In the genomic region with DNA sequence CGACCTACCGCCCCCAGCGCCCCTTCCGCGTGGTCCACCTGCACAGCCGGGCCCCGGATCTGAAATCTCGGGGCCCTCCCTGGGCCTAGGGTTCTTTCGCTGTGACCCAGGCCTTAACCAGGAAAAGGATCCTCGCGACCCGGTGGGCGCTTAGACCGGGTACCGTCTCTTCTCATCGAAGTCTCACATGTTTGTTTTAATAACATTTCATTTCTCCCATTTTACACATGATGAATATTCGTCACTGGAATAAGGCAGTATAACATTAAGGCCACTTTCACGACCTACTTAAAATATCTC, we compare ENCODE assay signal across 8 cellular contexts. TPM values are rescaled to one million over a fixed set of nuclear protein-coding genes. Genes with fewer than 3 reads are reported as not detected.
A peak's percentile ranks its signal among the peaks of the same experiment; 100 is the strongest.
DNase-seq lines count a peak whose midpoint lies in the region; ATAC-seq, FAIRE-seq and TF ChIP-seq lines count a peak whose summit lies in the region.

No MANE protein-coding gene starts in this region.

- peak overlapping the region; percentile 93 for H3K4me3 Mint-ChIP-seq in astrocyte (ENCODE audit: unreplicated experiment)

- no peak for TF ChIP-seq POLR2A in uterus (IDR thresholded peaks at IDR 0.05)

- H3K4me3 ChIP-seq in cardiac muscle cell (peak overlapping the region; percentile 82), astrocyte (ENCODE audit: insufficient read depth, low read depth, low read length) (peak overlapping the region; percentile 79), lung (peak overlapping the region; percentile 85), uterus (peak overlapping the region; percentile 56 to 78)

- TF ChIP-seq CTCF in cardiac muscle cell (IDR thresholded peaks at IDR 0.05; ENCODE audit: low read depth, low read length) (no peak), astrocyte (IDR thresholded peaks at IDR 0.05; ENCODE audit: insufficient read depth, low read depth, low read length) (no peak), lung (IDR thresholded peaks at IDR 0.05; ENCODE audit: control extremely low read depth, extremely low read depth) (no peak), uterus (IDR thresholded peaks at IDR 0.05) (no peak)

- H4K20me1 ChIP-seq in astrocyte (ENCODE audit: insufficient read depth, low read length): peaks cover 46% of the 10 kb centered on the region

- H3K27me3 Mint-ChIP-seq in astrocyte (ENCODE audit: low read depth, unreplicated experiment): no peaks in the 10 kb centered on the region

- H3K79me2 ChIP-seq in astrocyte (ENCODE audit: insufficient read depth, low read length): peaks cover 72% of the 10 kb centered on the region

- peaks cover 18% of the 10 kb centered on the region for H3K4me1 Mint-ChIP-seq in astrocyte (ENCODE audit: low read depth, unreplicated experiment)

- H3K9ac ChIP-seq in astrocyte (ENCODE audit: low read length): peak overlapping the region; percentile 81

- H3K27me3 ChIP-seq in cardiac muscle cell (no peaks in the 10 kb centered on the region), astrocyte (ENCODE audit: insufficient read depth, low read length) (no peaks in the 10 kb centered on the region), lung (ENCODE audit: control insufficient read depth, insufficient read depth) (no peaks in the 10 kb centered on the region), uterus (no peaks in the 10 kb centered on the region)

- H2AFZ ChIP-seq in astrocyte (ENCODE audit: low read depth, low read length): peak overlapping the region; percentile 87

- H3K36me3 ChIP-seq in cardiac muscle cell (peaks cover 27% of the 10 kb centered on the region), astrocyte (ENCODE audit: insufficient read depth, low read length) (peaks cover 19% of the 10 kb centered on the region), lung (ENCODE audit: control insufficient read depth in 2 of 2, insufficient read depth in 2 of 2, low read length in 2 of 2) (peaks cover 9 to 27% of the 10 kb centered on the region in 2 donors), uterus (no peaks in the 10 kb centered on the region)

- no peak for DNase-seq in cardiac muscle cell (ENCODE audit: low read depth in 1 of 2, low spot score in 1 of 2)
- no peak for DNase-seq in left ventricle myocardium superior
- no peak for DNase-seq in astrocyte (ENCODE audit: low read depth)
- DNase-seq in lung (ENCODE audit: low spot score): no peak
- DNase-seq in uterus: no peak
- DNase-seq in NCI-H2029 treated with DMSO at 0.1 percent for 48 hours (lab: John Stamatoyannopoulos, UW): no peak
- no peak for DNase-seq in NCI-H748 treated with DMSO at 0.1 percent for 48 hours (lab: John Stamatoyannopoulos, UW)

- H3K4me2 ChIP-seq in astrocyte (ENCODE audit: low read length): peak overlapping the region; percentile 98

- no peaks in the 10 kb centered on the region for H3K9me3 Mint-ChIP-seq in astrocyte (ENCODE audit: unreplicated experiment)

- H3K27ac ChIP-seq in cardiac muscle cell (peak overlapping the region; percentile 44), astrocyte (ENCODE audit: low read depth, low read length) (peak overlapping the region; percentile 52), lung (ENCODE audit: low read depth in 1 of 2, low read length in 1 of 2) (peak overlapping the region; percentile 71 to 90), uterus (peak overlapping the region; percentile 75 to 76)

- no peaks in the 10 kb centered on the region for H3K9me3 ChIP-seq in cardiac muscle cell (ENCODE audit: low read depth)
- H3K9me3 ChIP-seq in astrocyte (ENCODE audit: insufficient read depth, low read depth, low read length): no peaks in the 10 kb centered on the region
- H3K9me3 ChIP-seq in lung (ENCODE audit: control insufficient read depth in 2 of 2, insufficient read depth in 1 of 2, low read length in 1 of 2): no peaks in the 10 kb centered on the region
- no peaks in the 10 kb centered on the region for H3K9me3 ChIP-seq in uterus

- WGBS in lung, 2 donors: 2% methylated on average over 18 of the region's 18 CpGs

- no peak for ATAC-seq in left ventricle myocardium superior
- ATAC-seq in lung (ENCODE audit: insufficient read depth, low FRiP score): no peak
- no peak for ATAC-seq in GM21786 (IDR thresholded peaks at IDR 0.05; ENCODE audit: unreplicated experiment)

- intact Hi-C loops in left ventricle myocardium superior (cut with micrococcal nuclease): no loop called here
- intact Hi-C loops in uterus (cut with DNase I; ENCODE audit: low total_unique reads): no loop called here

- no peak for FAIRE-seq in astrocyte (lab: Jason Lieb, UNC)

- peak overlapping the region; percentile 84 for H3K27ac Mint-ChIP-seq in astrocyte (ENCODE audit: unreplicated experiment)

- peaks cover 16% of the 10 kb centered on the region for H3K36me3 Mint-ChIP-seq in astrocyte (ENCODE audit: low read depth, unreplicated experiment)

- H3K4me1 ChIP-seq in cardiac muscle cell (ENCODE audit: low read depth): peaks cover 15% of the 10 kb centered on the region
- peaks cover 30% of the 10 kb centered on the region for H3K4me1 ChIP-seq in astrocyte (ENCODE audit: insufficient read depth, low read length)
- H3K4me1 ChIP-seq in lung (ENCODE audit: control insufficient read depth in 2 of 2, insufficient read depth in 2 of 2, low read length in 2 of 2): peaks cover 6 to 19% of the 10 kb centered on the region in 2 donors
- H3K4me1 ChIP-seq in uterus: peaks cover 0 to 14% of the 10 kb centered on the region in 2 donors

RNA-seq across cellular contexts. Expression of gene DALRD3, which starts 0.3 kb away (rescaled TPM):
- total RNA-seq in cardiac muscle cell (78.0 and 81.0 TPM in 2 replicates), left ventricle myocardium superior (10.7 TPM), astrocyte (18.5 and 25.1 TPM in 2 replicates), lung (10 to 100 TPM; 37.7 to 39.5 TPM), uterus (10 to 100 TPM; 13.8 to 93.0 (median 27.7) TPM)
- polyA plus RNA-seq in cardiac muscle cell (54.6 and 96.2 TPM in 2 replicates), lung (10 to 100 TPM; 24.3 to 28.8 TPM)

RNA-seq across cellular contexts. Expression of gene NDUFAF3, which starts 3.3 kb away (rescaled TPM):
- 217 and 361 TPM in 2 replicates for total RNA-seq in cardiac muscle cell
- 280 and 310 TPM in 2 replicates for polyA plus RNA-seq in cardiac muscle cell
- 168 TPM for total RNA-seq in left ventricle myocardium superior
- total RNA-seq in astrocyte: 75.4 and 84.8 TPM in 2 replicates
- total RNA-seq in lung: 100 to 1,000 TPM in 1 of 2 donors, 10 to 100 TPM in 1; 49.9 to 115 TPM
- polyA plus RNA-seq in lung: 100 to 1,000 TPM; 105 to 143 TPM
- 10 to 100 TPM in 3 of 4 donors, 1 to 10 TPM in 1; 8.8 to 96.6 (median 30.3) TPM for total RNA-seq in uterus

RNA-seq across cellular contexts. Expression of gene IMPDH2, which starts 10.5 kb away (rescaled TPM):
- total RNA-seq in cardiac muscle cell: 155 and 186 TPM in 2 replicates
- 118 and 179 TPM in 2 replicates for polyA plus RNA-seq in cardiac muscle cell
- 59.6 TPM for total RNA-seq in left ventricle myocardium superior
- 111 and 119 TPM in 2 replicates for total RNA-seq in astrocyte
- total RNA-seq in lung: 100 to 1,000 TPM; 166 to 216 TPM
- polyA plus RNA-seq in lung: 100 to 1,000 TPM; 129 to 154 TPM
- 100 to 1,000 TPM in 3 of 4 donors, 10 to 100 TPM in 1; 53.0 to 273 (median 163) TPM for total RNA-seq in uterus

RNA-seq across cellular contexts. Expression of gene WDR6, which starts 11.5 kb away (rescaled TPM):
- total RNA-seq in cardiac muscle cell (176 and 223 TPM in 2 replicates), left ventricle myocardium superior (86.9 TPM), astrocyte (107 and 130 TPM in 2 replicates), lung (100 to 1,000 TPM in 1 of 2 donors, 10 to 100 TPM in 1; 88.7 to 138 TPM), uterus (100 to 1,000 TPM in 3 of 4 donors, 10 to 100 TPM in 1; 50.0 to 243 (median 122) TPM)
- polyA plus RNA-seq in cardiac muscle cell (276 and 277 TPM in 2 replicates), lung (100 to 1,000 TPM in 1 of 2 donors, 10 to 100 TPM in 1; 80.3 to 130 TPM)

RNA-seq across cellular contexts. Expression of gene P4HTM, which starts 28.6 kb away (rescaled TPM):
- total RNA-seq in cardiac muscle cell (63.3 and 76.5 TPM in 2 replicates), left ventricle myocardium superior (27.6 TPM), astrocyte (25.0 and 28.1 TPM in 2 replicates), lung (10 to 100 TPM; 58.8 to 66.4 TPM), uterus (10 to 100 TPM; 35.0 to 81.5 (median 51.1) TPM)
- polyA plus RNA-seq in cardiac muscle cell (60.4 and 84.7 TPM in 2 replicates), lung (10 to 100 TPM; 36.0 to 36.2 TPM)
